26 cellular contexts compared by ENCODE assay signal in the genomic region with DNA sequence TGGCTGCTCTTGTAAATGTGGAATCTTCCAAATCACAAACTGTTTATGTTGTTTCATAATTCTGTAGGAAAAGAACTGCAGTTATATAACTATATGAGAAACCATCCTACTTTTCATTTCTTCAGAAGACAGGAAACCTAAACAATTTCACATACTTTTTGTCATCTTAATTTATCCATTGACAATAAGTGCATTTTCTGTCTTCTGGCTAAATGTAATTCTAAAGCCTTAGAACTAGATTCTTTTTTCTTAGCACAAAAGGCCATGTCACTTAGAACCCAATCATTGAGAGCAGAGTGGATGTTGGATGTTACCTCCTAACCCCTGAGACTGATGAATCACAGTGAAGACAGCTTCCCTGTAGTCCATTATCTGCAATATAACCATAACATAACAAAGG.
"Had no signal": no experiment of that assay in that cellular context is flagged by ENCODE, and none has a peak within 500 bp of the region (broad histone marks: within the 10 kb centered on the region; RNA-seq: fewer than 3 reads in every experiment).

No MANE protein-coding gene starts in this region.

- DNase-seq: nephron progenitor cell; occipital lobe; ovary; posterior cingulate gyrus; psoas muscle; right cardiac atrium; right lobe of liver; sigmoid colon; small intestine; stimulated activated CD4-positive, alpha-beta T cell treated with anti-CD3 and anti-CD28 coated beads, Interleukin-15, amount 100 ng/mL, for 24 hours; stimulated activated CD4-positive, alpha-beta T cell treated with anti-CD3 and anti-CD28 coated beads, Interleukin-2, amount 100 ng/mL, for 24 hours; stimulated activated CD4-positive, alpha-beta T cell treated with anti-CD3 and anti-CD28 coated beads, Interleukin-2, amount 100 ng/mL, for 48 hours; stimulated activated CD4-positive, alpha-beta T cell treated with anti-CD3 and anti-CD28 coated beads, Interleukin-4, amount 100 ng/mL, for 24 hours; stimulated activated naive B cell treated with anti-CD40 and anti-IgM and Interleukin-4, amounts not matched to agents 10 μg/mL and 1 μg/mL and 100 μg/mL, for 72 hours; stimulated activated naive CD4-positive, alpha-beta T cell treated with Interleukin-2 at 50 U/mL for 16 hours; stomach; thyroid gland; trophoblast cell; upper lobe of left lung had no signal

- H3K9me3 ChIP-seq: ovary, psoas muscle, right lobe of liver, sigmoid colon, stomach, thoracic aorta, thyroid gland, tibial nerve, upper lobe of left lung, vagina had no signal

- H3K9ac ChIP-seq: neural progenitor cell, parathyroid adenoma had no signal

- H3K36me3 ChIP-seq: neural progenitor cell, ovary, right lobe of liver, sigmoid colon, stomach, thoracic aorta, thyroid gland, tibial nerve, upper lobe of left lung, vagina had no signal

- H3K27ac ChIP-seq: neural progenitor cell, ovary, parathyroid adenoma, psoas muscle, right lobe of liver, sigmoid colon, stomach, thoracic aorta, thyroid gland, tibial nerve, upper lobe of left lung, vagina had no signal

- H3K27me3 ChIP-seq: neural progenitor cell, ovary, right lobe of liver, sigmoid colon, stomach, thyroid gland, tibial nerve, upper lobe of left lung, vagina had no signal

- ATAC-seq: natural killer cell treated with Interleukin-12 subunit alpha and Interleukin-12 subunit beta and Interleukin-15 and Interleukin-18, amount 100 ng/mL, for 72 hours; psoas muscle; right cardiac atrium; right lobe of liver; stimulated activated effector memory CD8-positive, alpha-beta T cell treated with anti-CD3 and anti-CD28 coated beads, Interleukin-12 subunit alpha, Interleukin-12 subunit beta, amount 100 ng/mL, for 72 hours; stimulated activated naive B cell treated with anti-CD40 and anti-IgM and Interleukin-4, amounts not matched to agents 10 μg/mL and 1 μg/mL and 100 μg/mL, for 72 hours had no signal

- H3K4me1 ChIP-seq: neural progenitor cell, parathyroid adenoma, psoas muscle, right lobe of liver, sigmoid colon, stomach, thyroid gland, tibial nerve, upper lobe of left lung, vagina had no signal

- H3K4me3 ChIP-seq: neural progenitor cell, ovary, psoas muscle, right lobe of liver, sigmoid colon, stomach, thoracic aorta, thyroid gland, tibial nerve, upper lobe of left lung, vagina had no signal
